ENCODE assay signal across 15 cellular contexts in the genomic region with DNA sequence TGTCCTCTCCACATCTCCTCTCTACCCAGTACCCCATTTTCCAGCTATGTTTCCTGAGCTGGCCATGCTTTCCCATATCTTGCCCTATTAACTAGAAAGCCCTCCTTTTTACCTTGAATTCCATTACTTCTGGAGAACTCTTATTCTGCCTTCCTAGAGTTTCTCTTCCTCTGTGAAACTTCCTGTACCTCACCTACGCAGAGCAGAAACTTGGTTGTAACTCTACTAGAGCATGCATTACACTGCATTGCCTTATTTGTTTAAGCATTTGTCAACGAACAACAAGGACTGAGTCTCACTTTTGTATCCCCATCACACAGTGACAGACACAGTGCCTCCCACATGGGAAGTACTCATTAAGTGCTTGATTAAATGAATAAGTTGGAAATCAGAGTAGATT. TPM values are rescaled to one million over a fixed set of nuclear protein-coding genes. Genes with fewer than 3 reads are reported as not detected.
DNase-seq lines count a peak whose midpoint lies in the region; ATAC-seq and TF ChIP-seq lines count a peak whose summit lies in the region.
"Had no signal": no experiment of that assay in that cellular context is flagged by ENCODE, and none has a peak within 500 bp of the region (broad histone marks: within the 10 kb centered on the region; RNA-seq: fewer than 3 reads in every experiment).

No MANE protein-coding gene starts in this region.

- no peaks in the 10 kb centered on the region for H3K9me3 Mint-ChIP-seq in WTC11
- H3K9me3 Mint-ChIP-seq: activated T-cell treated with anti-CD3 and anti-CD28 coated beads, Interleukin-2, amount 50 U/mL, for 4 hours had no signal

- H3K27me3 Mint-ChIP-seq in WTC11 (ENCODE audit: low read depth) = no peaks in the 10 kb centered on the region

- H3K9me3 ChIP-seq in DOHH2 (ENCODE audit: control insufficient read depth, insufficient read depth, low read length) (no peaks in the 10 kb centered on the region), neuronal stem cell (replicated peaks in 1 of 2; ENCODE audit: control insufficient read depth in 2 of 2, insufficient read depth in 1 of 2, low read depth in 1 of 2, low read length in 2 of 2) (no peaks in the 10 kb centered on the region)

- H3K14ac ChIP-seq in neuronal stem cell (ENCODE audit: low read length) = no peak overlapping the region

- H3K4me3 Mint-ChIP-seq in WTC11 = no peak overlapping the region
- H3K4me3 Mint-ChIP-seq: activated T-cell treated with anti-CD3 and anti-CD28 coated beads, Interleukin-2, amount 50 U/mL, for 4 hours had no signal

- no peak overlapping the region for H2BK15ac ChIP-seq in neuronal stem cell (ENCODE audit: low read length)

- no peaks in the 10 kb centered on the region for H3K9me2 ChIP-seq in DOHH2 (replicated peaks; ENCODE audit: control insufficient read depth, low read length)

- no peak overlapping the region for H3K23ac ChIP-seq in neuronal stem cell (ENCODE audit: low read depth, low read length, poor library complexity)

- H3K4me2 ChIP-seq in DOHH2 (ENCODE audit: low read length) = peak overlapping the region; percentile 53
- no peak overlapping the region for H3K4me2 ChIP-seq in neuronal stem cell (ENCODE audit: insufficient read depth, low read length, poor library complexity, severe bottlenecking)

- no peak overlapping the region for H4K91ac ChIP-seq in neuronal stem cell (ENCODE audit: low read depth, low read length, poor library complexity)

- peaks cover 12% of the 10 kb centered on the region for H3K36me3 Mint-ChIP-seq in WTC11

- peaks cover 3% of the 10 kb centered on the region; the same call in 1 of the 2 replicates for H3K36me3 ChIP-seq in DOHH2 (ENCODE audit: control insufficient read depth, low read length)
- H3K36me3 ChIP-seq in neuronal stem cell (replicated peaks in 1 of 2; ENCODE audit: control insufficient read depth in 2 of 2, insufficient read depth in 2 of 2, low read length in 2 of 2) = peaks cover 1 to 43% of the 10 kb centered on the region in 2 donors

- TF ChIP-seq CTCF in DOHH2 (IDR thresholded peaks at IDR 0.05; ENCODE audit: low read depth, low read length, poor library complexity, severe bottlenecking) (no peak), WTC11 (IDR thresholded peaks at IDR 0.05) (no peak)

- no peaks in the 10 kb centered on the region for H3K79me1 ChIP-seq in neuronal stem cell (ENCODE audit: low read depth, low read length)

- no peak overlapping the region for H2BK120ac ChIP-seq in neuronal stem cell (ENCODE audit: low read depth, low read length)

- DNase-seq in WTC11 (ENCODE audit: low spot score) (no peak), neuronal stem cell (ENCODE audit: low spot score) (no peak), posterior cingulate gyrus (no peak), AG20443 (ENCODE audit: low spot score) (no peak), mesenteric fat pad (ENCODE audit: low spot score) (no peak), NCI-H2107 (lab: John Stamatoyannopoulos, UW) (no peak)
- DNase-seq: activated T-cell treated with anti-CD3 and anti-CD28 coated beads, Interleukin-2, amount 50 U/mL, for 4 hours; dermis blood vessel endothelial cell; DND-41; head of caudate nucleus; KG1; NCI-H446; stimulated activated naive CD4-positive, alpha-beta T cell treated with Interleukin-2 at 50 U/mL for 16 hours had no signal

- H2AK5ac ChIP-seq in neuronal stem cell (ENCODE audit: low read depth, low read length) = no peak overlapping the region

- peak; percentile 60 for ATAC-seq in GM21423 (IDR thresholded peaks at IDR 0.05; ENCODE audit: unreplicated experiment)
- ATAC-seq in WTC11 = no peak
- ATAC-seq: activated T-cell treated with anti-CD3 and anti-CD28 coated beads, Interleukin-2, amount 50 U/mL, for 4 hours had no signal

- no peak overlapping the region for H3K9ac ChIP-seq in neuronal stem cell (ENCODE audit: low read depth, low read length, poor library complexity)

- CTCF ChIA-PET in WTC11 (lab: Charles Lee) = interaction anchor here (1.4 to 1.7 kb wide), 2 partner anchors 8 to 93 kb away, joined by 4 to 9 read pairs; no protein-coding TSS in a partner anchor

- H3K27ac Mint-ChIP-seq in WTC11 = peak overlapping the region; percentile 59

- no peak overlapping the region for H4K8ac ChIP-seq in neuronal stem cell (ENCODE audit: low read depth, low read length)

- H3K4ac ChIP-seq in neuronal stem cell (ENCODE audit: low read length) = no peak overlapping the region

- H3K27me3 ChIP-seq in DOHH2 (ENCODE audit: control insufficient read depth, low read length) = no peaks in the 10 kb centered on the region
- no peaks in the 10 kb centered on the region for H3K27me3 ChIP-seq in neuronal stem cell (ENCODE audit: control insufficient read depth in 3 of 3, insufficient read depth in 3 of 3, low read depth in 1 of 3, low read length in 3 of 3)

- no peak overlapping the region for H2BK12ac ChIP-seq in neuronal stem cell (ENCODE audit: low read length)

- H4K20me1 ChIP-seq in DOHH2 (ENCODE audit: control insufficient read depth, insufficient read depth, low read depth, low read length) = no peaks in the 10 kb centered on the region

- H3K4me1 Mint-ChIP-seq in WTC11 = peaks cover 61% of the 10 kb centered on the region

- no CpG with 5 or more reads among the region's 2 CpGs for WGBS in neuronal stem cell (ENCODE audit: extremely low coverage in 2 of 2, insufficient read length in 2 of 2, insufficient replicate concordance in 1 of 2), 2 donors

- POLR2A ChIA-PET in WTC11 (lab: Charles Lee) = no interaction called here

- intact Hi-C loops in posterior cingulate gyrus (cut with DNase I) = no loop called here

- H2BK5ac ChIP-seq in neuronal stem cell (ENCODE audit: low read length) = no peak overlapping the region

- H3K4me1 ChIP-seq in DOHH2 (ENCODE audit: control insufficient read depth, low read length) (peaks cover 41% of the 10 kb centered on the region), neuronal stem cell (ENCODE audit: control insufficient read depth in 2 of 2, insufficient read depth in 1 of 2, low read depth in 1 of 2, low read length in 2 of 2) (peaks cover 7 to 19% of the 10 kb centered on the region in 2 donors)

- no peak overlapping the region for H2AFZ ChIP-seq in neuronal stem cell (ENCODE audit: low read length)

- peak overlapping the region; percentile 21 for H3K4me3 ChIP-seq in DOHH2 (ENCODE audit: low read length)
- no peak overlapping the region for H3K4me3 ChIP-seq in neuronal stem cell (ENCODE audit: low read length in 2 of 2)

- H3K27ac ChIP-seq in DOHH2 (ENCODE audit: low read depth, low read length) (peak overlapping the region; percentile 25), neuronal stem cell (replicated peaks; ENCODE audit: low read length) (peak overlapping the region; percentile 2)

- H3F3A ChIP-seq in DOHH2 (ENCODE audit: control insufficient read depth, insufficient read depth) = peaks cover 12% of the 10 kb centered on the region; the same call in 1 of the 2 replicates

- H3K79me2 ChIP-seq in DOHH2 (ENCODE audit: control insufficient read depth, low read length) = peaks cover 35% of the 10 kb centered on the region

- no peak overlapping the region for H3K18ac ChIP-seq in neuronal stem cell (ENCODE audit: low read length)

TF ChIP-seq in WTC11, 78 proteins besides CTCF, POLR2A, EP300 and RAD21:
- TF ChIP-seq FOXJ3 (CRISPR knock-in tag; IDR thresholded peaks at IDR 0.05; ENCODE audit: borderline replicate concordance) (no peak), NFE2L1 (CRISPR knock-in tag; IDR thresholded peaks at IDR 0.05) (no peak), NR2C2 (CRISPR knock-in tag; IDR thresholded peaks at IDR 0.05) (no peak), RORB (CRISPR knock-in tag; IDR thresholded peaks at IDR 0.05) (no peak), ZBTB21 (CRISPR knock-in tag; IDR thresholded peaks at IDR 0.05; ENCODE audit: borderline replicate concordance) (no peak)

RNA-seq across cellular contexts. Expression of a gene that starts 36.4 kb away (rescaled TPM):
- total RNA-seq in WTC11 (2021) (225 to 236 TPM (median 234 TPM) in 3 replicates), mesenteric fat pad (129 TPM)
- 72.7 TPM for polyA plus RNA-seq in neuronal stem cell (2013, experiment 1 of 2)
- polyA plus RNA-seq in neuronal stem cell (2013, experiment 2 of 2) = 73.3 TPM
